28 cellular contexts compared by ENCODE assay signal in genomic region chr12:84413656-84414055, GRCh38.
"Had no signal": no experiment of that assay in that cellular context is flagged by ENCODE, and none has a peak within 500 bp of the region (broad histone marks: within the 10 kb centered on the region; RNA-seq: fewer than 3 reads in every experiment).

No MANE protein-coding gene starts in this region.

- DNase-seq: activated B cell treated with CpG ODN at 0.5 μM for 24 hours; activated CD4-positive, alpha-beta T cell treated with anti-CD3 and anti-CD28 coated beads for 48 hours; activated CD4-positive, alpha-beta T cell treated with anti-CD3 and anti-CD28 coated beads, Interleukin-2, amount 50 U/mL, for 1 hour; activated CD4-positive, alpha-beta T cell treated with anti-CD3 and anti-CD28 coated beads, Interleukin-2, amount 50 U/mL, for 48 hours; activated CD8-positive, alpha-beta memory T cell treated with anti-CD3 and anti-CD28 coated beads for 24 hours; activated CD8-positive, alpha-beta T cell treated with anti-CD3 and anti-CD28 coated beads for 36 hours; activated effector memory CD4-positive, alpha-beta T cell treated with Interleukin-2 at 50 U/mL for 16 hours; activated gamma-delta T cell treated with Interleukin-2 at 50 U/mL for 16 hours; activated naive CD4-positive, alpha-beta T cell treated with anti-CD3 and anti-CD28 coated beads, Interleukin-2, amount 50 U/mL, for 16 hours; activated naive CD4-positive, alpha-beta T cell treated with Interleukin-2 at 50 U/mL for 16 hours; activated T-cell treated with anti-CD3 and anti-CD28 coated beads, Interleukin-2, amount 50 U/mL, for 4 hours; adrenal gland; central memory CD4-positive, alpha-beta T cell; cerebellar nuclear complex; colonic mucosa; dorsolateral prefrontal cortex; effector memory CD4-positive, alpha-beta T cell; endodermal cell; erythroblast; foreskin fibroblast; glutamatergic neuron; heart left ventricle; T-helper 2 cell; WERI-Rb-1 had no signal

- ATAC-seq: activated CD4-positive, CD25-positive, alpha-beta regulatory T cell treated with anti-CD3 and anti-CD28 coated beads, Interleukin-2, amount 50 U/mL, for 24 hours; activated CD8-positive, alpha-beta T cell treated with anti-CD3 and anti-CD28 coated beads for 36 hours; activated T-cell treated with anti-CD3 and anti-CD28 coated beads, Interleukin-2, amount 50 U/mL, for 4 hours; activated T-helper 17 cell treated with anti-CD3 and anti-CD28 coated beads, Interleukin-2, amount 50 U/mL, for 72 hours; heart left ventricle had no signal

- FAIRE-seq: frontal cortex, TTC549 had no signal
